In genomic region chr5:72557147-72557501, GRCh38 we compare ENCODE assay signal across 9 cellular contexts. TPM values are rescaled to one million over a fixed set of nuclear protein-coding genes. Genes with fewer than 3 reads are reported as not detected.
A peak's percentile ranks its signal among the peaks of the same experiment; 100 is the strongest.
DNase-seq lines count a peak whose midpoint lies in the region; ATAC-seq and TF ChIP-seq lines count a peak whose summit lies in the region.
"Had no signal": no experiment of that assay in that cellular context is flagged by ENCODE, and none has a peak within 500 bp of the region (broad histone marks: within the 10 kb centered on the region; RNA-seq: fewer than 3 reads in every experiment).

No MANE protein-coding gene starts in this region.

- H3K9ac ChIP-seq in mucosa of rectum (ENCODE audit: low read depth in 1 of 2, low read length in 2 of 2), result peak overlapping the region in 1 of 2 donors; percentile 68

- no peaks in the 10 kb centered on the region for H3K27me3 ChIP-seq in heart left ventricle
- H3K27me3 ChIP-seq in mucosa of rectum (ENCODE audit: control insufficient read depth in 2 of 2, insufficient read depth in 2 of 2, low read length in 2 of 2), result peaks cover 0 to 2% of the 10 kb centered on the region in 2 donors
- no peaks in the 10 kb centered on the region for H3K27me3 ChIP-seq in aorta (ENCODE audit: control insufficient read depth in 1 of 2, insufficient read depth in 2 of 2, low read length in 1 of 2)

- H3K27ac ChIP-seq in heart left ventricle (peak overlapping the region in 11 of 12 donors; percentile 8 to 77 (median 63)), angular gyrus (ENCODE audit: low read depth, low read length) (peak overlapping the region; percentile 44), mucosa of rectum (ENCODE audit: low read depth in 2 of 2, low read length in 2 of 2) (peak overlapping the region in 1 of 2 donors; percentile 2), aorta (ENCODE audit: low read depth in 1 of 2, low read length in 2 of 2) (peak overlapping the region in 1 of 2 donors; percentile 31)

- intact Hi-C loops in heart left ventricle (cut with DNase I), result loop anchor here in 2 of 10 donors (5.0 to 10.0 kb wide), 2 partner anchors 258 to 260 kb away; partner anchors contain the start of gene TNPO1 (in 2 of the 2)
- intact Hi-C loops in Right ventricle myocardium inferior (cut with DNase I), result no loop called here
- intact Hi-C loops in aorta (cut with DNase I), result no loop called here

- TF ChIP-seq POLR2A in heart left ventricle (IDR thresholded peaks at IDR 0.05), result no peak

- H3K36me3 ChIP-seq in heart left ventricle, result no peaks in the 10 kb centered on the region
- no peaks in the 10 kb centered on the region for H3K36me3 ChIP-seq in mucosa of rectum (ENCODE audit: control insufficient read depth in 2 of 2, insufficient read depth in 2 of 2, low read length in 2 of 2)
- H3K36me3 ChIP-seq in aorta (ENCODE audit: control insufficient read depth in 1 of 2, insufficient read depth in 2 of 2, low read length in 1 of 2), result no peaks in the 10 kb centered on the region

- peaks cover 0 to 37% (median 18%) of the 10 kb centered on the region in 12 donors for H3K4me1 ChIP-seq in heart left ventricle
- peaks cover 0 to 4% of the 10 kb centered on the region in 2 donors for H3K4me1 ChIP-seq in mucosa of rectum (ENCODE audit: control insufficient read depth in 2 of 2, insufficient read depth in 2 of 2, low read length in 2 of 2)
- H3K4me1 ChIP-seq in aorta (ENCODE audit: control insufficient read depth in 1 of 2, insufficient read depth in 2 of 2, low read length in 2 of 2), result peaks cover 0 to 1% of the 10 kb centered on the region in 2 donors

- WGBS in heart left ventricle, 4 donors, result 60 to 72% (median 64%) methylated on average over 13 of the region's 13 CpGs
- WGBS in aorta, 2 donors, result 38 to 43% methylated on average over 13 of the region's 13 CpGs

- no peak for TF ChIP-seq CTCF in heart left ventricle (IDR thresholded peaks at IDR 0.05)

- peak overlapping the region in 11 of 12 donors; percentile 19 to 57 (median 45) for H3K4me3 ChIP-seq in heart left ventricle
- peak overlapping the region; percentile 59 to 70 for H3K4me3 ChIP-seq in mucosa of rectum (ENCODE audit: low read length in 2 of 2)
- no peak overlapping the region for H3K4me3 ChIP-seq in aorta (ENCODE audit: low read length in 2 of 2)

- ATAC-seq in heart left ventricle, result no peak
- ATAC-seq in Right ventricle myocardium inferior, result no peak
- peak; percentile 42 for ATAC-seq in aorta (ENCODE audit: low FRiP score)
- ATAC-seq in GM18867 (IDR thresholded peaks at IDR 0.05; ENCODE audit: unreplicated experiment), result no peak

- no peaks in the 10 kb centered on the region for H3K9me3 ChIP-seq in heart left ventricle
- no peaks in the 10 kb centered on the region for H3K9me3 ChIP-seq in mucosa of rectum (ENCODE audit: control insufficient read depth in 2 of 2, low read length in 2 of 2)
- H3K9me3 ChIP-seq in aorta (ENCODE audit: control insufficient read depth, low read length), result no peaks in the 10 kb centered on the region

- DNase-seq in heart left ventricle (no peak), Right ventricle myocardium inferior (ENCODE audit: missing footprints) (no peak), aorta (peak in 1 of 2 donors; percentile 75), islet precursor cell (no peak), occipital lobe (lab: John Stamatoyannopoulos, UW) (no peak)

RNA-seq across cellular contexts. Expression of gene ZNF366, which starts 49.9 kb away (rescaled TPM):
- 10 to 100 TPM in 2 of 9 donors, 1 to 10 TPM in 7; 3.9 to 18.5 (median 6.1) TPM for total RNA-seq in heart left ventricle
- polyA plus RNA-seq in heart left ventricle, result 1 to 10 TPM; 2.1 to 4.4 TPM
- 8.7 TPM for total RNA-seq in Right ventricle myocardium inferior
- total RNA-seq in aorta, result 10 to 100 TPM in 1 of 2 donors, 1 to 10 TPM in 1; 5.8 to 10.3 TPM
- polyA plus RNA-seq in aorta, result not detected
- total RNA-seq in occipital lobe, result 0.94 TPM
- polyA plus RNA-seq: neural cell had no signal

Comparison
In these comparisons a context has a peak if more than half of its experiments do, and no peak if none do; other contexts are left out.
1. H3K4me3 ChIP-seq: peak in heart left ventricle (11 of 12) and mucosa of rectum (2 of 2); none in aorta (0 of 2).